Comparison of ENCODE assay signal across 10 cellular contexts in genomic region chr22:49848690-49849160, GRCh38. TPM values are rescaled to one million over a fixed set of nuclear protein-coding genes. Genes with fewer than 3 reads are reported as not detected.
DNase-seq lines count a peak whose midpoint lies in the region; ATAC-seq and TF ChIP-seq lines count a peak whose summit lies in the region.
"Had no signal": no experiment of that assay in that cellular context is flagged by ENCODE, and none has a peak within 500 bp of the region (broad histone marks: within the 10 kb centered on the region; RNA-seq: fewer than 3 reads in every experiment).

No MANE protein-coding gene starts in this region.

- H3K9me3 ChIP-seq in ascending aorta: no peaks in the 10 kb centered on the region
- no peaks in the 10 kb centered on the region for H3K9me3 ChIP-seq in liver (ENCODE audit: control insufficient read depth in 4 of 4, low read length in 3 of 4)
- H3K9me3 ChIP-seq in suprapubic skin: no peaks in the 10 kb centered on the region
- H3K9me3 ChIP-seq: thyroid gland had no signal

- H3K27me3 ChIP-seq in ascending aorta (peaks cover 21% of the 10 kb centered on the region), liver (ENCODE audit: control insufficient read depth in 4 of 4, insufficient read depth in 4 of 4, low read length in 3 of 4) (no peaks in the 10 kb centered on the region), suprapubic skin (peaks cover 31% of the 10 kb centered on the region)

- intact Hi-C loops in ascending aorta (cut with DNase I): no loop called here

- TF ChIP-seq CTCF in ascending aorta (IDR thresholded peaks at IDR 0.05): no peak
- no peak for TF ChIP-seq CTCF in liver (IDR thresholded peaks at IDR 0.05; ENCODE audit: low read depth, low read length, missing input control)
- no peak for TF ChIP-seq CTCF in suprapubic skin (IDR thresholded peaks at IDR 0.05)

- no peak overlapping the region for H3K27ac Mint-ChIP-seq in activated CD8-positive, alpha-beta memory T cell treated with anti-CD3 and anti-CD28 coated beads, Interleukin-2, amount 10 ng/mL, durations not matched to agents 7 days and 5 days

- peak overlapping the region; percentile 41 to 62 for H3K4me3 ChIP-seq in ascending aorta
- H3K4me3 ChIP-seq in liver (ENCODE audit: low read depth in 1 of 3, low read length in 3 of 3): peak overlapping the region in 2 of 3 donors; percentile 30 to 63
- peak overlapping the region; percentile 49 for H3K4me3 ChIP-seq in suprapubic skin

- H3K36me3 Mint-ChIP-seq in activated CD8-positive, alpha-beta memory T cell treated with anti-CD3 and anti-CD28 coated beads, Interleukin-2, amount 10 ng/mL, durations not matched to agents 7 days and 5 days: no peaks in the 10 kb centered on the region

- H3K9me3 Mint-ChIP-seq in activated CD8-positive, alpha-beta memory T cell treated with anti-CD3 and anti-CD28 coated beads, Interleukin-2, amount 10 ng/mL, durations not matched to agents 7 days and 5 days (ENCODE audit: low read depth): no peaks in the 10 kb centered on the region

- no peak for DNase-seq in activated CD8-positive, alpha-beta memory T cell treated with anti-CD3 and anti-CD28 coated beads, Interleukin-2, amount 10 ng/mL, durations not matched to agents 7 days and 5 days
- no peak for DNase-seq in activated CD8-positive, alpha-beta memory T cell treated with anti-CD3 and anti-CD28 coated beads, Interleukin-2, amount 50 U/mL, for 48 hours
- DNase-seq in ascending aorta (ENCODE audit: low spot score in 2 of 2): no peak
- DNase-seq in suprapubic skin (ENCODE audit: low spot score in 2 of 2): no peak
- no peak for DNase-seq in NOMO-1 (lab: John Stamatoyannopoulos, UW; ENCODE audit: unreplicated experiment in 2 of 2)
- DNase-seq in NCI-H1417 (lab: John Stamatoyannopoulos, UW): no peak
- DNase-seq: thyroid gland had no signal

- peaks cover 9 to 21% of the 10 kb centered on the region in 2 donors for H3K4me1 ChIP-seq in ascending aorta
- peaks cover 0 to 27% (median 11%) of the 10 kb centered on the region in 4 donors for H3K4me1 ChIP-seq in liver (ENCODE audit: control insufficient read depth in 4 of 4, insufficient read depth in 4 of 4, low read length in 3 of 4)
- peaks cover 26% of the 10 kb centered on the region for H3K4me1 ChIP-seq in suprapubic skin

- no peak overlapping the region for H3K27ac ChIP-seq in ascending aorta
- no peak overlapping the region for H3K27ac ChIP-seq in liver (ENCODE audit: low read depth in 1 of 2, low read length in 2 of 2)
- no peak overlapping the region for H3K27ac ChIP-seq in suprapubic skin
- H3K27ac ChIP-seq: RWPE1, thyroid gland had no signal

- H3K36me3 ChIP-seq in ascending aorta (no peaks in the 10 kb centered on the region), liver (ENCODE audit: control insufficient read depth in 4 of 4, insufficient read depth in 3 of 4, low read depth in 1 of 4, low read length in 3 of 4) (no peaks in the 10 kb centered on the region), suprapubic skin (no peaks in the 10 kb centered on the region)
- H3K36me3 ChIP-seq: thyroid gland had no signal

- ATAC-seq in activated CD8-positive, alpha-beta memory T cell treated with anti-CD3 and anti-CD28 coated beads, Interleukin-2, amount 10 ng/mL, durations not matched to agents 7 days and 5 days: no peak
- no peak for ATAC-seq in GM21528 (IDR thresholded peaks at IDR 0.05; ENCODE audit: low FRiP score, unreplicated experiment)

- 1% methylated on average over 51 of the region's 51 CpGs for WGBS in liver
- 2% methylated on average over 9 of the region's 51 CpGs for WGBS in suprapubic skin

- peaks cover 45% of the 10 kb centered on the region for H3K27me3 Mint-ChIP-seq in activated CD8-positive, alpha-beta memory T cell treated with anti-CD3 and anti-CD28 coated beads, Interleukin-2, amount 10 ng/mL, durations not matched to agents 7 days and 5 days

- TF ChIP-seq EP300 in suprapubic skin (IDR thresholded peaks at IDR 0.05): no peak

- no peak for TF ChIP-seq RAD21 in liver (IDR thresholded peaks at IDR 0.05)

- peaks cover 19% of the 10 kb centered on the region for H3K4me1 Mint-ChIP-seq in activated CD8-positive, alpha-beta memory T cell treated with anti-CD3 and anti-CD28 coated beads, Interleukin-2, amount 10 ng/mL, durations not matched to agents 7 days and 5 days

- peak overlapping the region; percentile 24 for H3K4me3 Mint-ChIP-seq in activated CD8-positive, alpha-beta memory T cell treated with anti-CD3 and anti-CD28 coated beads, Interleukin-2, amount 10 ng/mL, durations not matched to agents 7 days and 5 days

- CTCF ChIA-PET in activated CD8-positive, alpha-beta memory T cell treated with anti-CD3 and anti-CD28 coated beads, Interleukin-2, amount 10 ng/mL, durations not matched to agents 7 days and 5 days (lab: Charles Lee): interaction anchor here (1.9 kb wide), 1 partner anchor 10 kb away, joined by 7 read pairs; no protein-coding TSS in a partner anchor

- no peak overlapping the region for H3K9ac ChIP-seq in liver (ENCODE audit: low read depth in 1 of 2, low read length in 2 of 2)

- no peak for TF ChIP-seq POLR2A in suprapubic skin (IDR thresholded peaks at IDR 0.05)

TF ChIP-seq in liver, 16 proteins besides CTCF, POLR2A, EP300 and RAD21:
- no peak for TF ChIP-seq RXRA (IDR thresholded peaks at IDR 0.05)
- TF ChIP-seq TAF1 (conservative IDR thresholded peaks at IDR 0.05): no peak
- no peak for TF ChIP-seq EGR1 (IDR thresholded peaks at IDR 0.05; ENCODE audit: low read depth in 2 of 2)
- TF ChIP-seq SP1 (IDR thresholded peaks at IDR 0.05): no peak
- no peak for TF ChIP-seq MAX (IDR thresholded peaks at IDR 0.05)
- TF ChIP-seq ZBTB33 (IDR thresholded peaks at IDR 0.05): no peak
- TF ChIP-seq GABPA (IDR thresholded peaks at IDR 0.05 in 1 of 2, conservative IDR thresholded peaks at IDR 0.05 in 1 of 2): no peak
- no peak for TF ChIP-seq FOXA1 (IDR thresholded peaks at IDR 0.05)
- TF ChIP-seq REST (IDR thresholded peaks at IDR 0.05): no peak
- no peak for TF ChIP-seq FOXA2 (IDR thresholded peaks at IDR 0.05)
- no peak for TF ChIP-seq NR2F2 (IDR thresholded peaks at IDR 0.05)

RNA-seq across cellular contexts. Expression of gene ZBED4, which starts 4.9 kb away (rescaled TPM):
- total RNA-seq in activated CD8-positive, alpha-beta memory T cell treated with anti-CD3 and anti-CD28 coated beads, Interleukin-2, amount 10 ng/mL, durations not matched to agents 7 days and 5 days: 10 to 100 TPM; 24.1 to 25.7 TPM
- total RNA-seq in ascending aorta: 10.1 TPM
- total RNA-seq in liver: 10 to 100 TPM in 1 of 2 donors, 1 to 10 TPM in 1; 6.5 to 10.3 TPM
- 1 to 10 TPM; 2.1 to 3.0 TPM for polyA plus RNA-seq in liver
- 10 to 100 TPM; 11.9 to 19.4 (median 18.2) TPM for total RNA-seq in suprapubic skin

RNA-seq across cellular contexts. Expression of gene BRD1, which starts 21.1 kb away (rescaled TPM):
- total RNA-seq in activated CD8-positive, alpha-beta memory T cell treated with anti-CD3 and anti-CD28 coated beads, Interleukin-2, amount 10 ng/mL, durations not matched to agents 7 days and 5 days: 10 to 100 TPM; 49.9 to 56.6 TPM
- total RNA-seq in ascending aorta (32.5 TPM), liver (10 to 100 TPM; 15.7 to 20.7 TPM), suprapubic skin (100 to 1,000 TPM in 1 of 4 donors, 10 to 100 TPM in 3; 69.3 to 116 (median 81.1) TPM)
- polyA plus RNA-seq in liver: 1 to 10 TPM; 3.3 to 7.5 TPM
